8 cellular contexts compared by ENCODE assay signal in genomic region chr1:99969729-99970591, GRCh38. TPM values are rescaled to one million over a fixed set of nuclear protein-coding genes. Genes with fewer than 3 reads are reported as not detected.
A peak's percentile ranks its signal among the peaks of the same experiment; 100 is the strongest.
DNase-seq lines count a peak whose midpoint lies in the region; ATAC-seq and TF ChIP-seq lines count a peak whose summit lies in the region.

Gene SLC35A3, plus strand, starts transcription at chr1:99969996. Its CDS starts 23,559 bp downstream, at chr1:99993555.

- H3K36me3 Mint-ChIP-seq in activated CD4-positive, alpha-beta T cell treated with anti-CD3 and anti-CD28 coated beads, Interleukin-2, amount 10 ng/mL, durations not matched to agents 7 days and 5 days (ENCODE audit: low read depth) = no peaks in the 10 kb centered on the region

- no peak for TF ChIP-seq CTCF in liver (IDR thresholded peaks at IDR 0.05; ENCODE audit: low read depth, low read length, missing input control)

- peak within 1 kb of the TSS; percentile 98 for H3K27ac Mint-ChIP-seq in activated CD4-positive, alpha-beta T cell treated with anti-CD3 and anti-CD28 coated beads, Interleukin-2, amount 10 ng/mL, durations not matched to agents 7 days and 5 days

- TF ChIP-seq RAD21 in liver (IDR thresholded peaks at IDR 0.05) = peak in 1 of 2 donors; percentile 46

- H3K36me3 ChIP-seq in liver (ENCODE audit: control insufficient read depth in 4 of 4, insufficient read depth in 3 of 4, low read depth in 1 of 4, low read length in 3 of 4) = no peaks in the 10 kb centered on the region

- H3K27me3 Mint-ChIP-seq in activated CD4-positive, alpha-beta T cell treated with anti-CD3 and anti-CD28 coated beads, Interleukin-2, amount 10 ng/mL, durations not matched to agents 7 days and 5 days = no peaks in the 10 kb centered on the region

- POLR2A ChIA-PET in activated CD4-positive, alpha-beta T cell treated with anti-CD3 and anti-CD28 coated beads, Interleukin-2, amount 10 ng/mL, durations not matched to agents 7 days and 5 days (lab: Charles Lee) = interaction anchor here (0.6 to 0.7 kb wide), 2 partner anchors 187 to 383 kb away, joined by 3 read pairs; no protein-coding TSS in a partner anchor

- H3K4me1 Mint-ChIP-seq in activated CD4-positive, alpha-beta T cell treated with anti-CD3 and anti-CD28 coated beads, Interleukin-2, amount 10 ng/mL, durations not matched to agents 7 days and 5 days = peaks cover 37% of the 10 kb centered on the region

- H3K4me3 Mint-ChIP-seq in activated CD4-positive, alpha-beta T cell treated with anti-CD3 and anti-CD28 coated beads, Interleukin-2, amount 10 ng/mL, durations not matched to agents 7 days and 5 days = peak within 1 kb of the TSS; percentile 100

- CTCF ChIA-PET in activated CD4-positive, alpha-beta T cell treated with anti-CD3 and anti-CD28 coated beads, Interleukin-2, amount 10 ng/mL, durations not matched to agents 7 days and 5 days (lab: Charles Lee) = interaction anchor here (0.6 to 1.3 kb wide), 6 partner anchors 39 to 1883 kb away, joined by 3 to 4 read pairs (median 3); no protein-coding TSS in a partner anchor

- H3K27ac ChIP-seq in liver (ENCODE audit: low read depth in 1 of 2, low read length in 2 of 2) = peak within 1 kb of the TSS; percentile 77 to 81

- peak; percentile 49 to 57 for DNase-seq in AML-193 (lab: John Stamatoyannopoulos, UW)
- DNase-seq in NCI-H510A (lab: John Stamatoyannopoulos, UW) = peak; percentile 63
- peak; percentile 79 for DNase-seq in activated CD4-positive, alpha-beta T cell treated with anti-CD3 and anti-CD28 coated beads, Interleukin-2, amount 10 ng/mL, durations not matched to agents 7 days and 5 days
- peak; percentile 77 for DNase-seq in dermis blood vessel endothelial cell
- peak; percentile 83 for DNase-seq in stimulated activated CD4-positive, alpha-beta T cell treated with anti-CD3 and anti-CD28 coated beads, Interleukin-4, amount 100 ng/mL, for 24 hours

- ATAC-seq in GM19023 (IDR thresholded peaks at IDR 0.05; ENCODE audit: unreplicated experiment) = peak; percentile 92
- peak; percentile 95 for ATAC-seq in HG03196 (IDR thresholded peaks at IDR 0.05; ENCODE audit: unreplicated experiment)

- WGBS in liver = under 1% methylated on average over 73 of the region's 73 CpGs

- peak within 1 kb of the TSS; percentile 46 to 57 for H3K9ac ChIP-seq in liver (ENCODE audit: low read depth in 1 of 2, low read length in 2 of 2)

- peaks cover 6% of the 10 kb centered on the region for H3K9me3 Mint-ChIP-seq in activated CD4-positive, alpha-beta T cell treated with anti-CD3 and anti-CD28 coated beads, Interleukin-2, amount 10 ng/mL, durations not matched to agents 7 days and 5 days

- H3K4me3 ChIP-seq in liver (ENCODE audit: low read depth in 1 of 3, low read length in 3 of 3) = peak within 1 kb of the TSS; percentile 66 to 93 (median 68)

- H3K4me1 ChIP-seq in liver (ENCODE audit: control insufficient read depth in 4 of 4, insufficient read depth in 4 of 4, low read length in 3 of 4) = peaks cover 2 to 46% (median 28%) of the 10 kb centered on the region in 4 donors

- H3K9me3 ChIP-seq in liver (ENCODE audit: control insufficient read depth in 4 of 4, low read length in 3 of 4) = no peaks in the 10 kb centered on the region

- H3K27me3 ChIP-seq in liver (ENCODE audit: control insufficient read depth in 4 of 4, insufficient read depth in 4 of 4, low read length in 3 of 4) = no peaks in the 10 kb centered on the region

TF ChIP-seq in liver, 16 proteins besides CTCF, POLR2A, EP300 and RAD21:
- TF ChIP-seq ATF3 (IDR thresholded peaks at IDR 0.05) (no peak), JUND (IDR thresholded peaks at IDR 0.05) (peak in 1 of 2 donors; percentile 3), FOXA1 (IDR thresholded peaks at IDR 0.05) (no peak), SP1 (IDR thresholded peaks at IDR 0.05) (peak; percentile 53), RXRA (IDR thresholded peaks at IDR 0.05) (peak in 1 of 2 donors; percentile 31), ZBTB33 (IDR thresholded peaks at IDR 0.05) (no peak), EGR1 (IDR thresholded peaks at IDR 0.05; ENCODE audit: low read depth in 2 of 2) (peak in 1 of 2 donors; percentile 37), REST (IDR thresholded peaks at IDR 0.05) (peak; percentile 49), YY1 (IDR thresholded peaks at IDR 0.05) (peak; percentile 72), GABPA (IDR thresholded peaks at IDR 0.05 in 1 of 2, conservative IDR thresholded peaks at IDR 0.05 in 1 of 2) (peak; percentile 66 to 88), TAF1 (conservative IDR thresholded peaks at IDR 0.05) (peak; percentile 81), HNF4A (conservative IDR thresholded peaks at IDR 0.05) (peak; percentile 44 to 57), HNF4G (IDR thresholded peaks at IDR 0.05) (no peak), MAX (IDR thresholded peaks at IDR 0.05) (peak; percentile 49)
TF ChIP-seq in liver: peak in this region for 10.

RNA-seq across cellular contexts. Expression of gene SLC35A3, which starts in this region (rescaled TPM):
- total RNA-seq in activated CD4-positive, alpha-beta T cell treated with anti-CD3 and anti-CD28 coated beads, Interleukin-2, amount 10 ng/mL, durations not matched to agents 7 days and 5 days = 10 to 100 TPM; 15.9 to 16.9 TPM
- total RNA-seq in dermis blood vessel endothelial cell (24.7 and 31.8 TPM in 2 replicates), liver (10 to 100 TPM; 14.1 to 35.1 TPM)
- polyA plus RNA-seq in liver = 10 to 100 TPM; 12.1 to 14.8 TPM

Comparison
In these comparisons a context has a peak if more than half of its experiments do, and no peak if none do; other contexts are left out.
1. Peak in every context shown above with its lines: DNase-seq, ATAC-seq, H3K4me3 ChIP-seq and H3K27ac ChIP-seq.